8 cellular contexts compared by ENCODE assay signal in the genomic region with DNA sequence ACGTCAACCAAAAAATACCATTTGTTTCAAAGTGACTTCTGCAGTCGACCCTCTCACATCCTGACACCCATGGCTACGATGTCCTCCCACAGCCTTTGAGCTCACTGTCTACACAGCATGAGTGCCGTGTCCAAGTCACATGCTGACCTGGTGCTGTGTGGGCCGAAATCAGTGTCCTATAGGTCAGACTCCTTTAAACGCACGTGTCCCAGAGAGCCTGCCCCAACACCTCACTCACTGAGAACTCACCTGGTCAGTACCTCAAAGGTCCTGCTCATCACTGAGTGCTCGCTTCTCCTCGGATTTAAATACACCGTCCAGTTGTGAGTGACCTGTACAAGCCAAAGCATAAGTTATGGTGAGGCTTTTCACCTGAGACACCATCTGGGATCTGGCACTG.
"Had no signal": no experiment of that assay in that cellular context is flagged by ENCODE, and none has a peak within 500 bp of the region (broad histone marks: within the 10 kb centered on the region; RNA-seq: fewer than 3 reads in every experiment).

No MANE protein-coding gene starts in this region.

- H3K9me3 ChIP-seq: HAP-1 had no signal

- H3K9ac ChIP-seq: GM23248 had no signal

- ATAC-seq: HCT116, K562 had no signal

- DNase-seq: GM23248, GOT3, H7, HFFc6, IMR-90 had no signal

- H2AFZ ChIP-seq: GM23248 had no signal

- H3K4me1 ChIP-seq: HAP-1 had no signal

- H3K36me3 ChIP-seq: HAP-1 had no signal

- H3K4me3 ChIP-seq: GM23248, HAP-1, K562 had no signal

- H3K27ac ChIP-seq: GM23248 had no signal
